Comparison of ENCODE assay signal across 1 cellular context in the genomic region with DNA sequence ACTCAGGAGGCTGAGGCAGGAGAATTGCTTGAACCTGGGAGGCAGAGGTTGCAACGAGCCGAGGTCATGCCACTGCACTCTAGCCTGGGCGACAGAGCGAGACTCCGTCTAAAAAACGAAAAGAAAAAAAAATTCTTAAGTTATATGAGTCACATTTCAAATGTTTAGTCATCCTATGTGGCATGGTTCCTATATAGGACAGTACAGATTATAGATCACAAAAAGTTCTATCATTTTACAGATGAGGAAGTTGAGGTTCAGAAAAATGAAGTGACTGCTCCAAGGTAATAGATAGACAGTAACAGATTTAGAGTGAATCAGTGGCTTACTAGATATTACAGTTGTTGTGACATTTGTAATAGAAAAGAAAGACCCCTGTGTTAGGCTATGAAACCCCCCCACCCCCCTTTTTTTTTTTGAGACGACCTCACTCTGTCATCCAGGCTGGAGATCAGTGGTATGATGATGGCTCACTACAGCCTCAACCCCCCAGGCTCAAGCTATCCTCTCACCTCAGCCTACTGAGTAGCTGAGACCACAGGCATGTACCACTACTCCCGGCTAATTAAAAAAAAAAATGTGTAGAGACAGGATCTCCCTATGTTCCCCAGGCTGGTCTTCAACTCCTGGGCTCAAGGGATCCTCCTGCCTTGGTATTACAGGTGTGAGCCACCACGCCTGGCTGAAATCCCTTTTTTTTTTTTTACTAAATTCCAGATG.
TF ChIP-seq lines count a peak whose summit lies in the region.

No MANE protein-coding gene starts in this region.

TF ChIP-seq in GM12878, 131 proteins besides CTCF, POLR2A, EP300 and RAD21:
- TF ChIP-seq, protein P1, sequence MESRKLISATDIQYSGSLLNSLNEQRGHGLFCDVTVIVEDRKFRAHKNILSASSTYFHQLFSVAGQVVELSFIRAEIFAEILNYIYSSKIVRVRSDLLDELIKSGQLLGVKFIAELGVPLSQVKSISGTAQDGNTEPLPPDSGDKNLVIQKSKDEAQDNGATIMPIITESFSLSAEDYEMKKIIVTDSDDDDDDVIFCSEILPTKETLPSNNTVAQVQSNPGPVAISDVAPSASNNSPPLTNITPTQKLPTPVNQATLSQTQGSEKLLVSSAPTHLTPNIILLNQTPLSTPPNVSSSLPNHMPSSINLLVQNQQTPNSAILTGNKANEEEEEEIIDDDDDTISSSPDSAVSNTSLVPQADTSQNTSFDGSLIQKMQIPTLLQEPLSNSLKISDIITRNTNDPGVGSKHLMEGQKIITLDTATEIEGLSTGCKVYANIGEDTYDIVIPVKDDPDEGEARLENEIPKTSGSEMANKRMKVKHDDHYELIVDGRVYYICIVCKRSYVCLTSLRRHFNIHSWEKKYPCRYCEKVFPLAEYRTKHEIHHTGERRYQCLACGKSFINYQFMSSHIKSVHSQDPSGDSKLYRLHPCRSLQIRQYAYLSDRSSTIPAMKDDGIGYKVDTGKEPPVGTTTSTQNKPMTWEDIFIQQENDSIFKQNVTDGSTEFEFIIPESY (IDR thresholded peaks at IDR 0.05), result no peak
- TF ChIP-seq SRF (IDR thresholded peaks at IDR 0.05; ENCODE audit: low read depth in 2 of 2, low read length in 2 of 2) (no peak), PML (IDR thresholded peaks at IDR 0.05; ENCODE audit: low read length) (no peak), RBBP5 (conservative IDR thresholded peaks at IDR 0.05) (no peak), POLR2AphosphoS5 (IDR thresholded peaks at IDR 0.05; ENCODE audit: low read length) (no peak), RCOR1 (conservative IDR thresholded peaks at IDR 0.05; ENCODE audit: low read depth, low read length) (no peak), ZNF24 (IDR thresholded peaks at IDR 0.05) (no peak), STAT1 (conservative IDR thresholded peaks at IDR 0.05) (no peak), CHD4 (IDR thresholded peaks at IDR 0.05) (no peak), JUNB (IDR thresholded peaks at IDR 0.05) (no peak), PKNOX1 (IDR thresholded peaks at IDR 0.05) (no peak), STAT3 (IDR thresholded peaks at IDR 0.05; ENCODE audit: low read depth, low read length) (no peak)
- TF ChIP-seq, protein P2, sequence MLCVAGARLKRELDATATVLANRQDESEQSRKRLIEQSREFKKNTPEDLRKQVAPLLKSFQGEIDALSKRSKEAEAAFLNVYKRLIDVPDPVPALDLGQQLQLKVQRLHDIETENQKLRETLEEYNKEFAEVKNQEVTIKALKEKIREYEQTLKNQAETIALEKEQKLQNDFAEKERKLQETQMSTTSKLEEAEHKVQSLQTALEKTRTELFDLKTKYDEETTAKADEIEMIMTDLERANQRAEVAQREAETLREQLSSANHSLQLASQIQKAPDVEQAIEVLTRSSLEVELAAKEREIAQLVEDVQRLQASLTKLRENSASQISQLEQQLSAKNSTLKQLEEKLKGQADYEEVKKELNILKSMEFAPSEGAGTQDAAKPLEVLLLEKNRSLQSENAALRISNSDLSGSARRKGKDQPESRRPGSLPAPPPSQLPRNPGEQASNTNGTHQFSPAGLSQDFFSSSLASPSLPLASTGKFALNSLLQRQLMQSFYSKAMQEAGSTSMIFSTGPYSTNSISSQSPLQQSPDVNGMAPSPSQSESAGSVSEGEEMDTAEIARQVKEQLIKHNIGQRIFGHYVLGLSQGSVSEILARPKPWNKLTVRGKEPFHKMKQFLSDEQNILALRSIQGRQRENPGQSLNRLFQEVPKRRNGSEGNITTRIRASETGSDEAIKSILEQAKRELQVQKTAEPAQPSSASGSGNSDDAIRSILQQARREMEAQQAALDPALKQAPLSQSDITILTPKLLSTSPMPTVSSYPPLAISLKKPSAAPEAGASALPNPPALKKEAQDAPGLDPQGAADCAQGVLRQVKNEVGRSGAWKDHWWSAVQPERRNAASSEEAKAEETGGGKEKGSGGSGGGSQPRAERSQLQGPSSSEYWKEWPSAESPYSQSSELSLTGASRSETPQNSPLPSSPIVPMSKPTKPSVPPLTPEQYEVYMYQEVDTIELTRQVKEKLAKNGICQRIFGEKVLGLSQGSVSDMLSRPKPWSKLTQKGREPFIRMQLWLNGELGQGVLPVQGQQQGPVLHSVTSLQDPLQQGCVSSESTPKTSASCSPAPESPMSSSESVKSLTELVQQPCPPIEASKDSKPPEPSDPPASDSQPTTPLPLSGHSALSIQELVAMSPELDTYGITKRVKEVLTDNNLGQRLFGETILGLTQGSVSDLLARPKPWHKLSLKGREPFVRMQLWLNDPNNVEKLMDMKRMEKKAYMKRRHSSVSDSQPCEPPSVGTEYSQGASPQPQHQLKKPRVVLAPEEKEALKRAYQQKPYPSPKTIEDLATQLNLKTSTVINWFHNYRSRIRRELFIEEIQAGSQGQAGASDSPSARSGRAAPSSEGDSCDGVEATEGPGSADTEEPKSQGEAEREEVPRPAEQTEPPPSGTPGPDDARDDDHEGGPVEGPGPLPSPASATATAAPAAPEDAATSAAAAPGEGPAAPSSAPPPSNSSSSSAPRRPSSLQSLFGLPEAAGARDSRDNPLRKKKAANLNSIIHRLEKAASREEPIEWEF (IDR thresholded peaks at IDR 0.05; ENCODE audit: insufficient replicate concordance, low read depth, low read length), result no peak
